ENCODE assay signal across 29 cellular contexts in genomic region chr6:112592159-112592558, GRCh38.
"Had no signal": no experiment of that assay in that cellular context is flagged by ENCODE, and none has a peak within 500 bp of the region (broad histone marks: within the 10 kb centered on the region; RNA-seq: fewer than 3 reads in every experiment).

No MANE protein-coding gene starts in this region.

- H3K4me3 ChIP-seq: coronary artery, ovary, psoas muscle, sigmoid colon, upper lobe of left lung, vagina had no signal

- ATAC-seq: activated CD8-positive, alpha-beta T cell treated with anti-CD3 and anti-CD28 coated beads for 36 hours; activated T-cell treated with anti-CD3 and anti-CD28 coated beads, Interleukin-2, amount 50 U/mL, for 4 hours; activated T-helper 17 cell treated with anti-CD3 and anti-CD28 coated beads, Interleukin-2, amount 50 U/mL, for 72 hours; effector memory CD8-positive, alpha-beta T cell; left colon; psoas muscle; stimulated activated effector memory CD8-positive, alpha-beta T cell treated with anti-CD3 and anti-CD28 coated beads, Interleukin-12 subunit alpha, Interleukin-12 subunit beta, amount 100 ng/mL, for 72 hours; T-helper 17 cell had no signal

- DNase-seq: activated CD4-positive, alpha-beta T cell treated with anti-CD3 and anti-CD28 coated beads for 1 hour; activated CD4-positive, alpha-beta T cell treated with anti-CD3 and anti-CD28 coated beads, Interleukin-2, amount 50 U/mL, for 1 hour; activated CD8-positive, alpha-beta T cell treated with anti-CD3 and anti-CD28 coated beads for 36 hours; activated gamma-delta T cell treated with Interleukin-2 at 50 U/mL for 16 hours; activated naive CD4-positive, alpha-beta T cell treated with anti-CD3 and anti-CD28 coated beads, Interleukin-2, amount 50 U/mL, for 16 hours; activated T-cell treated with anti-CD3 and anti-CD28 coated beads, Interleukin-2, amount 50 U/mL, for 4 hours; anterior cingulate cortex; effector memory CD8-positive, alpha-beta T cell; erythroblast; foreskin fibroblast; head of caudate nucleus; hippocampal formation; immature natural killer cell; kidney; left colon; mammary epithelial cell; ovary; psoas muscle; sigmoid colon; small intestine; stimulated activated CD4-positive, alpha-beta T cell treated with anti-CD3 and anti-CD28 coated beads, Interleukin-4, amount 100 ng/mL, for 24 hours; substantia nigra; T-helper 17 cell; T1000; upper lobe of left lung had no signal
